ENCODE assay signal across 23 cellular contexts in the genomic region with DNA sequence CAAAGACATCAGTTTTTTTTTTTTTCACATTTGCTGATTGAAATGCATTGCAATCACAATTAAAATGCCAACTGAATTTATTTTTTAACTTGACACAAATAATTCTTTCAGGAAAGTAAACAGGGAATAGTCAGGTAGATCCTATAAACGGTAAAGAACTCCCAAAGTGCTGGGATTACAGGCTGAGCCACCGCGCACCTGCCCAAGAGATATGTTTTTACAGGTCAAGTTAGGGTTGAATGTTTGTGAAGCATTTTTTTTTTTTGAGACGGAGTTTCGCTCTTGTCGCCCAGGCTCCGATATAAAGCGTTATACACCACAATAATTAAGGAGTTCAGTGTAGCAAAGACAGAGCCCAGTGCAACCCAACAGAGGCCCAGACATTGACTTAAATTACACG. TPM values are rescaled to one million over a fixed set of nuclear protein-coding genes. Genes with fewer than 3 reads are reported as not detected.
"Had no signal": no experiment of that assay in that cellular context is flagged by ENCODE, and none has a peak within 500 bp of the region (broad histone marks: within the 10 kb centered on the region; RNA-seq: fewer than 3 reads in every experiment).

No MANE protein-coding gene starts in this region.

- DNase-seq: activated naive CD4-positive, alpha-beta T cell treated with Interleukin-2 at 50 U/mL for 16 hours; activated naive CD8-positive, alpha-beta T cell treated with anti-CD3 and anti-CD28 coated beads, Interleukin-2, amount 10 ng/mL, durations not matched to agents 7 days and 5 days; activated T-cell treated with anti-CD3 and anti-CD28 coated beads, Interleukin-2, amount 50 U/mL, for 4 hours; amniotic stem cell; effector memory CD8-positive, alpha-beta T cell; foreskin melanocyte; hippocampal formation; left ventricle myocardium superior; mammary epithelial cell; occipital lobe; stimulated activated CD4-positive, alpha-beta T cell treated with anti-CD3 and anti-CD28 coated beads, Interleukin-4, amount 100 ng/mL, for 1 hour; stimulated activated naive CD4-positive, alpha-beta T cell; T-helper 1 cell; upper lobe of left lung had no signal

- H3K4me1 ChIP-seq: sigmoid colon, upper lobe of left lung had no signal

- H3K4me1 Mint-ChIP-seq: mesothelial cell of epicardium had no signal

- H3K9me3 Mint-ChIP-seq: activated naive CD8-positive, alpha-beta T cell treated with anti-CD3 and anti-CD28 coated beads, Interleukin-2, amount 10 ng/mL, durations not matched to agents 7 days and 5 days; activated T-cell treated with anti-CD3 and anti-CD28 coated beads, Interleukin-2, amount 50 U/mL, for 4 hours; effector memory CD8-positive, alpha-beta T cell; mesothelial cell of epicardium; neural crest cell; WTC11 had no signal

- H3K4me3 ChIP-seq: dorsolateral prefrontal cortex, sigmoid colon, thoracic aorta, upper lobe of left lung had no signal

- H3K27me3 Mint-ChIP-seq: activated naive CD8-positive, alpha-beta T cell treated with anti-CD3 and anti-CD28 coated beads, Interleukin-2, amount 10 ng/mL, durations not matched to agents 7 days and 5 days; effector memory CD8-positive, alpha-beta T cell had no signal

- H3K27ac ChIP-seq: sigmoid colon, thoracic aorta, upper lobe of left lung had no signal

- ATAC-seq: activated T-cell treated with anti-CD3 and anti-CD28 coated beads, Interleukin-2, amount 50 U/mL, for 4 hours; effector memory CD8-positive, alpha-beta T cell; esophagus mucosa; left ventricle myocardium superior; WTC11 had no signal

- H3K9me3 ChIP-seq: sigmoid colon, thoracic aorta, upper lobe of left lung had no signal

- H3K27me3 ChIP-seq: dorsolateral prefrontal cortex, sigmoid colon, upper lobe of left lung had no signal

- H3K4me3 Mint-ChIP-seq: activated naive CD8-positive, alpha-beta T cell treated with anti-CD3 and anti-CD28 coated beads, Interleukin-2, amount 10 ng/mL, durations not matched to agents 7 days and 5 days; activated T-cell treated with anti-CD3 and anti-CD28 coated beads, Interleukin-2, amount 50 U/mL, for 4 hours; effector memory CD8-positive, alpha-beta T cell; mesothelial cell of epicardium; neural crest cell; WTC11 had no signal

RNA-seq across cellular contexts. Expression of a gene that starts 45.2 kb away (rescaled TPM):
- total RNA-seq: endothelial cell of umbilical vein, left ventricle myocardium superior, mammary epithelial cell, mesothelial cell of epicardium, neural crest cell, occipital lobe, renal cortical epithelial cell, sigmoid colon, thoracic aorta, WTC11 had no signal
- polyA plus RNA-seq: endothelial cell of umbilical vein, mammary epithelial cell had no signal
